19 cellular contexts compared by ENCODE assay signal in the genomic region with DNA sequence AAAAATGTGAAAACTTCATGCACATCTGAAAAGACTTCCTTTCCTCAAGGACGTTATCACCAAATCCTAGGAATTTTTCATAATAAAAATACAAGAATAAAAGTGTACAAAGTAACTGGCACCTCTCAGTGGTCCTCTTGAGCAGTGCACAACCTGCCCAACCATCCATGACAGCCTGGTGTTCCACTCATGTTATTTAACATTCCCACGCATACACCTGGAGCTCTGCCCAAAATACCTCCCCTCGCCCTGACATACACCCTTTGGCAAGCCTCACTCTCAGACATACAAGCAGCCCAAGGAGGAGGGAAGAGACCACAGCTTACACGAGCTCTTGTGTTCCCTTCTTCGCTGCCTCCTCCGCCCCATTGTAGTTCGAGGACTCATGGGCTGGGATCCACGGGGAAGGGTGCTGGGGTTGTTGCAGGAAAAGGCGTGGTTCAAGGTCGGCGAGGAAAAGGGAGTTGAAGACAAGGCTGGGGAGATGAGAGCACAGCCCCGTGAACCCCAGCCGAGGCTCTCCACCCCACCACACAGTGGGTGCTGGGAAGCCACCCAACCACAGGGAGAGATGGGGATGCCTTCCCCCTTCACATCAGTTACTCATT. TPM values are rescaled to one million over a fixed set of nuclear protein-coding genes. Genes with fewer than 3 reads are reported as not detected.
DNase-seq lines count a peak whose midpoint lies in the region; ATAC-seq, FAIRE-seq and TF ChIP-seq lines count a peak whose summit lies in the region.
"Had no signal": no experiment of that assay in that cellular context is flagged by ENCODE, and none has a peak within 500 bp of the region (broad histone marks: within the 10 kb centered on the region; RNA-seq: fewer than 3 reads in every experiment).

No MANE protein-coding gene starts in this region.

- no peak for FAIRE-seq in H1 (lab: Jason Lieb, UNC)
- FAIRE-seq: A204.1, GM12891 had no signal

- H3K27me3 ChIP-seq in left ventricle myocardium inferior (ENCODE audit: low read depth) (no peaks in the 10 kb centered on the region), Peyer's patch (no peaks in the 10 kb centered on the region), H1 (replicated peaks in 1 of 4; ENCODE audit: control insufficient read depth in 3 of 4, extremely low read depth in 1 of 4, insufficient read depth in 3 of 4, low read length in 3 of 4) (no peaks in the 10 kb centered on the region), trophoblast cell (ENCODE audit: insufficient read depth, low read length) (no peaks in the 10 kb centered on the region)
- H3K27me3 ChIP-seq: BLaER1, SJSA1 had no signal

- no peak overlapping the region for H3K4me3 ChIP-seq in left ventricle myocardium inferior
- no peak overlapping the region for H3K4me3 ChIP-seq in Peyer's patch
- no peak overlapping the region for H3K4me3 ChIP-seq in H1 (ENCODE audit: extremely low read depth in 1 of 4, insufficient read depth in 2 of 4, low read depth in 3 of 4, low read length in 4 of 4)
- no peak overlapping the region for H3K4me3 ChIP-seq in trophoblast cell (ENCODE audit: low read depth, low read length)
- H3K4me3 ChIP-seq: BLaER1, SJSA1 had no signal

- DNase-seq in cardiac septum (ENCODE audit: low spot score) (peak; percentile 60), left ventricle myocardium inferior (no peak), Peyer's patch (peak in 2 of 3 donors; percentile 33 to 34), H1 (ENCODE audit: low read depth in 1 of 2, low spot score in 2 of 2) (no peak), trophoblast cell (no peak), ACHN (no peak), NCI-H82 (lab: John Stamatoyannopoulos, UW) (no peak)
- DNase-seq: Calu3; CD8-positive, alpha-beta T cell; GF-D8; NCI-H1092 treated with DMSO at 0.1 percent for 48 hours; NCI-H146; NCI-H2081; NCI-H446 treated with DMSO at 0.1 percent for 48 hours had no signal

- POLR2A ChIA-PET in H1 (lab: Charles Lee; ENCODE audit: partially characterized antibody), result no interaction called here

- H4K12ac ChIP-seq in trophoblast cell (ENCODE audit: low read depth, low read length), result no peak overlapping the region

- H2BK120ac ChIP-seq in H1 (replicated peaks; ENCODE audit: low read depth, low read length) (no peak overlapping the region), trophoblast cell (ENCODE audit: insufficient read depth, low read length, poor library complexity) (no peak overlapping the region)

- H3K56ac ChIP-seq in H1 (replicated peaks; ENCODE audit: insufficient read length, low read depth, low read length), result no peak overlapping the region

- no peaks in the 10 kb centered on the region for H3K9me3 ChIP-seq in left ventricle myocardium inferior (replicated peaks)
- H3K9me3 ChIP-seq in Peyer's patch, result no peaks in the 10 kb centered on the region
- H3K9me3 ChIP-seq in H1 (ENCODE audit: insufficient read depth in 2 of 2, low read depth in 1 of 2, low read length in 1 of 2), result no peaks in the 10 kb centered on the region
- no peaks in the 10 kb centered on the region for H3K9me3 ChIP-seq in trophoblast cell (ENCODE audit: insufficient read depth, low read depth, low read length)
- H3K9me3 ChIP-seq: BLaER1, SJSA1 had no signal

- TF ChIP-seq CTCF in left ventricle myocardium inferior (IDR thresholded peaks at IDR 0.05; ENCODE audit: borderline replicate concordance) (no peak), Peyer's patch (IDR thresholded peaks at IDR 0.05) (no peak), H1 (IDR thresholded peaks at IDR 0.05; ENCODE audit: control extremely low read depth in 1 of 3, insufficient read depth in 1 of 3, low read depth in 1 of 3, low read length in 3 of 3) (no peak)

- no peak for TF ChIP-seq POLR2A in Peyer's patch (IDR thresholded peaks at IDR 0.05)
- TF ChIP-seq POLR2A in H1 (IDR thresholded peaks at IDR 0.05; ENCODE audit: control extremely low read depth in 1 of 2, low read depth in 2 of 2, low read length in 2 of 2), result no peak

- no peak overlapping the region; the same call in 1 of the 2 replicates for H4K8ac ChIP-seq in H1 (ENCODE audit: extremely low read depth, insufficient read depth, low read length)
- no peak overlapping the region for H4K8ac ChIP-seq in trophoblast cell (ENCODE audit: low read depth, low read length)

- H3K23ac ChIP-seq in H1 (ENCODE audit: insufficient read length) (no peak overlapping the region), trophoblast cell (ENCODE audit: low read length) (no peak overlapping the region)

- peak overlapping the region; percentile 52 for H4K91ac ChIP-seq in H1 (replicated peaks; ENCODE audit: insufficient read length, low read length)
- H4K91ac ChIP-seq in trophoblast cell (ENCODE audit: low read depth, low read length), result no peak overlapping the region

- H3K23me2 ChIP-seq in H1 (ENCODE audit: low read depth, low read length), result no peaks in the 10 kb centered on the region

- H3K27ac ChIP-seq in left ventricle myocardium inferior (replicated peaks), result no peak overlapping the region
- H3K27ac ChIP-seq in Peyer's patch, result no peak overlapping the region
- no peak overlapping the region for H3K27ac ChIP-seq in H1 (ENCODE audit: low read depth, low read length)
- no peak overlapping the region for H3K27ac ChIP-seq in trophoblast cell (ENCODE audit: low read depth, low read length)
- H3K27ac ChIP-seq: BLaER1, SJSA1 had no signal

- peaks cover 52% of the 10 kb centered on the region for H3K4me1 ChIP-seq in left ventricle myocardium inferior
- no peaks in the 10 kb centered on the region for H3K4me1 ChIP-seq in Peyer's patch
- H3K4me1 ChIP-seq in H1 (replicated peaks in 1 of 4; ENCODE audit: control insufficient read depth in 3 of 4, insufficient read depth in 4 of 4, low read length in 3 of 4), result peaks cover 0 to 8% (median 3%) of the 10 kb centered on the region in 4 experiments; a peak in 4 of 7 replicates
- H3K4me1 ChIP-seq in trophoblast cell (ENCODE audit: control insufficient read depth in 1 of 2, insufficient read depth in 2 of 2, low read length in 2 of 2), result no peaks in the 10 kb centered on the region
- H3K4me1 ChIP-seq: SJSA1 had no signal

- H2BK15ac ChIP-seq in H1 (ENCODE audit: low read length), result no peak overlapping the region

- no peak overlapping the region for H3K9ac ChIP-seq in H1 (replicated peaks in 1 of 4; ENCODE audit: extremely low read depth in 1 of 4, low read depth in 3 of 4, low read length in 3 of 4)
- H3K9ac ChIP-seq in trophoblast cell (ENCODE audit: low read length), result peak overlapping the region; percentile 44
- H3K9ac ChIP-seq: BLaER1 had no signal

- in situ Hi-C loops in ACHN (cut with HindIII; ENCODE audit: low pct_ligation_motif_present, low pct_unique_long_range_greater_than_20kb, low sequenced_read_pairs), result no loop called here

- CTCF ChIA-PET in H1 (lab: Charles Lee; ENCODE audit: partially characterized antibody), result interaction anchor here (0.6 to 9.5 kb wide), 10 partner anchors 9 to 257 kb away, joined by 3 to 103 read pairs (median 3); no protein-coding TSS in a partner anchor

- H3K79me2 ChIP-seq in H1 (ENCODE audit: control insufficient read depth in 1 of 2, insufficient read depth in 2 of 2, low read length in 2 of 2) (no peaks in the 10 kb centered on the region), trophoblast cell (ENCODE audit: control insufficient read depth, insufficient read depth, low read length, poor library complexity) (no peaks in the 10 kb centered on the region)

- H3K4me2 ChIP-seq in H1 (ENCODE audit: insufficient read depth in 1 of 2, low read depth in 2 of 2, low read length in 2 of 2) (no peak overlapping the region), trophoblast cell (ENCODE audit: low read length) (no peak overlapping the region)
- H3K4me2 ChIP-seq: BLaER1 had no signal

- H2BK20ac ChIP-seq in H1 (ENCODE audit: low read length), result no peak overlapping the region

- H3K14ac ChIP-seq in H1 (ENCODE audit: insufficient read length), result no peak overlapping the region
- H3K14ac ChIP-seq in trophoblast cell (ENCODE audit: low read length), result no peak overlapping the region

- no peak for ATAC-seq in SK-N-SH treated with all-trans-retinoic acid at 6 μM for 48 hours
- ATAC-seq: CD8-positive, alpha-beta T cell had no signal

- no peak overlapping the region for H2AK5ac ChIP-seq in H1 (ENCODE audit: low read depth, low read length)
- H2AK5ac ChIP-seq in trophoblast cell (ENCODE audit: low read length), result no peak overlapping the region

- no peaks in the 10 kb centered on the region for H4K20me1 ChIP-seq in H1 (replicated peaks in 1 of 2; ENCODE audit: control insufficient read depth in 1 of 2, insufficient read depth in 2 of 2, low read length in 2 of 2)
- H4K20me1 ChIP-seq: BLaER1 had no signal

- H2AFZ ChIP-seq in H1 (ENCODE audit: low read length), result no peak overlapping the region
- H2AFZ ChIP-seq in trophoblast cell (ENCODE audit: insufficient read depth, low read length, poor library complexity), result no peak overlapping the region

- no peak overlapping the region for H4K5ac ChIP-seq in H1 (ENCODE audit: insufficient read length, low read depth, low read length)

- no peak overlapping the region for H3K18ac ChIP-seq in H1 (ENCODE audit: extremely low read depth, low read length)
- no peak overlapping the region for H3K18ac ChIP-seq in trophoblast cell (ENCODE audit: low read length)

- no peak overlapping the region for H3K4ac ChIP-seq in H1 (replicated peaks; ENCODE audit: insufficient read length, low read depth, low read length)
- H3K4ac ChIP-seq in trophoblast cell (ENCODE audit: low read depth, low read length), result no peak overlapping the region

- H2BK12ac ChIP-seq in H1 (ENCODE audit: low read depth, low read length) (peak overlapping the region; percentile 17; the same call in 1 of the 2 replicates), trophoblast cell (ENCODE audit: low read length) (no peak overlapping the region)

- H3K79me1 ChIP-seq in H1 (ENCODE audit: low read depth, low read length), result no peaks in the 10 kb centered on the region
- H3K79me1 ChIP-seq in trophoblast cell (ENCODE audit: low read length), result no peaks in the 10 kb centered on the region

- WGBS in H1 (ENCODE audit: extremely low coverage in 1 of 2, insufficient coverage in 1 of 2, insufficient read length in 1 of 2, insufficient replicate concordance in 2 of 2, low coverage in 1 of 2, low lambda C conversion rate in 2 of 2, missing lambda C conversion rate in 1 of 2), 2 experiments, result 94% methylated on average over 10 of the region's 13 CpGs; no CpG with 5 or more reads in 1 of the 2 experiments
- no CpG with 5 or more reads among the region's 13 CpGs for WGBS in trophoblast cell (ENCODE audit: extremely low coverage, insufficient coverage, insufficient read length)

- no peak overlapping the region for H2BK5ac ChIP-seq in H1 (ENCODE audit: low read depth, low read length)
- H2BK5ac ChIP-seq in trophoblast cell (ENCODE audit: low read depth, low read length, poor library complexity), result no peak overlapping the region

- H3K36me3 ChIP-seq in left ventricle myocardium inferior, result peaks cover 43% of the 10 kb centered on the region
- H3K36me3 ChIP-seq in Peyer's patch, result no peaks in the 10 kb centered on the region
- no peaks in the 10 kb centered on the region for H3K36me3 ChIP-seq in H1 (ENCODE audit: control insufficient read depth in 2 of 4, insufficient read depth in 4 of 4, low read length in 3 of 4)
- no peaks in the 10 kb centered on the region for H3K36me3 ChIP-seq in trophoblast cell (ENCODE audit: control insufficient read depth in 1 of 2, insufficient read depth in 2 of 2, low read length in 2 of 2)
- H3K36me3 ChIP-seq: BLaER1, SJSA1 had no signal

- no peak for TF ChIP-seq EP300 in H1 (IDR thresholded peaks at IDR 0.05; ENCODE audit: borderline replicate concordance in 1 of 2, low read depth in 2 of 2, low read length in 2 of 2)

- intact Hi-C loops in cardiac septum (cut with DNase I), result no loop called here
- intact Hi-C loops in left ventricle myocardium inferior (cut with micrococcal nuclease), result no loop called here

- TF ChIP-seq RAD21 in H1 (IDR thresholded peaks at IDR 0.05 in 1 of 2, conservative IDR thresholded peaks at IDR 0.05 in 1 of 2; ENCODE audit: low read depth in 2 of 2, low read length in 2 of 2), result no peak

RNA-seq across cellular contexts. Expression of gene GRIP2, which starts 23.3 kb away (rescaled TPM):
- total RNA-seq in cardiac septum, result 67.8 TPM
- 59.1 TPM for total RNA-seq in left ventricle myocardium inferior
- total RNA-seq in Peyer's patch, result 10 to 100 TPM in 1 of 4 donors, 1 to 10 TPM in 1, under 1 TPM in 1, not detected in 1; 0.80 to 12.4 (median 1.4) TPM
- total RNA-seq in H1 (2021; fragmentation: NEBNext Ultra II Directional; extraction: Animal tissue kit (Norgen Biotek cat#: 25700)), result 6.4 and 6.9 TPM in 2 replicates
- polyA plus RNA-seq in H1 (2011; rRNA removed), result 2.5 and 3.5 TPM in 2 replicates
- polyA plus RNA-seq in H1 (2011; cell fraction: cytosol; rRNA removed), result 3.7 TPM
- 25.9 TPM for polyA plus RNA-seq in H1 (2011; cell fraction: nucleus; rRNA removed)
- 4.3 to 7.8 TPM (median 5.2 TPM) in 4 replicates for polyA plus RNA-seq in H1 (2012, experiment 1 of 2)
- 1.2 TPM for polyA plus RNA-seq in H1 (2012, experiment 2 of 2)
- 2.0 TPM for polyA plus RNA-seq in H1 (2013, experiment 1 of 2)
- polyA plus RNA-seq in H1 (2013, experiment 2 of 2), result 1.8 TPM
- polyA minus RNA-seq in H1 (2011; rRNA and poly(A)+ RNA removed), result 1.9 and 4.6 TPM in 2 replicates
- 1.8 TPM for polyA minus RNA-seq in H1 (2011; cell fraction: cytosol; rRNA and poly(A)+ RNA removed)
- 9.1 TPM for polyA minus RNA-seq in H1 (2011; cell fraction: nucleus; rRNA and poly(A)+ RNA removed)
- 0.19 and 0.23 TPM in 2 replicates for polyA plus RNA-seq in trophoblast cell (2013)
- total RNA-seq: Calu3; CD8-positive, alpha-beta T cell had no signal

Comparison
In these comparisons a context has a peak if more than half of its experiments do, and no peak if none do; other contexts are left out.
1. DNase-seq: peak in cardiac septum (single experiment) and Peyer's patch (2 of 3); none in left ventricle myocardium inferior (single experiment), H1 (0 of 2), trophoblast cell (0 of 2), ACHN (single experiment) and NCI-H82 (single experiment).